In genomic region chr10:89536013-89536354, GRCh38 we compare ENCODE assay signal across 1 cellular context.
TF ChIP-seq lines count a peak whose summit lies in the region.

No MANE protein-coding gene starts in this region.

TF ChIP-seq in IMR-90, 13 proteins besides CTCF, POLR2A, EP300 and RAD21:
- no peak for TF ChIP-seq RFX5 (IDR thresholded peaks at IDR 0.05; ENCODE audit: low read depth, low read length)
- no peak for TF ChIP-seq SMC3 (IDR thresholded peaks at IDR 0.05; ENCODE audit: low read depth, low read length)
- no peak for TF ChIP-seq BHLHE40 (IDR thresholded peaks at IDR 0.05; ENCODE audit: low read depth, low read length)
- no peak for TF ChIP-seq FOS (IDR thresholded peaks at IDR 0.05; ENCODE audit: low read depth, low read length)
- no peak for TF ChIP-seq MAZ (IDR thresholded peaks at IDR 0.05; ENCODE audit: borderline replicate concordance, low read depth, low read length)
- no peak for TF ChIP-seq MXI1 (IDR thresholded peaks at IDR 0.05; ENCODE audit: borderline replicate concordance, low read depth, low read length)
- TF ChIP-seq NFE2L2 (IDR thresholded peaks at IDR 0.05; ENCODE audit: low read depth, low read length): no peak
- TF ChIP-seq CHD1 (IDR thresholded peaks at IDR 0.05; ENCODE audit: low read depth, low read length): no peak
- TF ChIP-seq ELK1 (IDR thresholded peaks at IDR 0.05; ENCODE audit: borderline replicate concordance, low read depth, low read length): no peak
- TF ChIP-seq MAFK (IDR thresholded peaks at IDR 0.05; ENCODE audit: low read depth, low read length): no peak
- no peak for TF ChIP-seq CEBPB (IDR thresholded peaks at IDR 0.05; ENCODE audit: low read depth, low read length)
- TF ChIP-seq USF2 (IDR thresholded peaks at IDR 0.05; ENCODE audit: low read depth, low read length): no peak
- TF ChIP-seq RCOR1 (IDR thresholded peaks at IDR 0.05; ENCODE audit: insufficient replicate concordance, low read length): no peak
